ENCODE assay signal across 11 cellular contexts in the genomic region with DNA sequence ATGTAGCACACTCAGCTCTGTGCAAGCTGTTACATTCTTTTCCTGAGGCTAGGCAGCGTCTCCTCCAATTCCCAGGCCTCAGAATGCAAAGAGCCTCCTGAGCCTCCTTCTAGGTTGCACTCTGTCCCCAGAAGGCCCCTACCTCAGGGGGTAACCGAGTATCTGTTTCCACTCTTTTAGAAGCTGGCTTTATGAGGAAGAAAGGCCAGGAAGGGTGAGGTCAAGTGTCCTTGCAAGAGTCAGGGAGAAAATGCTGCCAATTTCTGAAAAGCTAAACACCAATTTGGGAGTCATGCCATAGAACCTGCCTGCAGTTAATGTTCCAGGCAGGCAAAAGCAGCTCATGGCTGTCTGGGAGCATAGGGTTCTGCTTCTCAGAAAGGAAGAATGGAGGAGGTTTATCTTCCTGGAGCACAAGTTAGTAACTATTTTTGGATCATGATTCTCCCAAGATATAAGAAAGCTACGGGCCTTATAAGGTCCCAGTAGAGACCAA.
DNase-seq lines count a peak whose midpoint lies in the region; ATAC-seq lines count a peak whose summit lies in the region.
"Had no signal": no experiment of that assay in that cellular context is flagged by ENCODE, and none has a peak within 500 bp of the region (broad histone marks: within the 10 kb centered on the region; RNA-seq: fewer than 3 reads in every experiment).

No MANE protein-coding gene starts in this region.

- H3K4me1 ChIP-seq in skeletal muscle tissue (ENCODE audit: control insufficient read depth in 3 of 3, insufficient read depth in 3 of 3, low read length in 3 of 3), result peaks cover 30 to 40% (median 32%) of the 10 kb centered on the region in 3 donors

- no peak overlapping the region for H3K4me3 ChIP-seq in skeletal muscle tissue (ENCODE audit: low read length in 3 of 3)

- H3K9me3 ChIP-seq in skeletal muscle tissue (ENCODE audit: control insufficient read depth in 3 of 3, low read length in 3 of 3), result no peaks in the 10 kb centered on the region

- H3K27ac ChIP-seq in caudate nucleus (ENCODE audit: low read depth, low read length) (peak overlapping the region; percentile 17), skeletal muscle tissue (ENCODE audit: low read depth, low read length) (peak overlapping the region; percentile 38)

- DNase-seq in NCI-H2227 treated with DMSO at 0.1 percent for 48 hours (lab: John Stamatoyannopoulos, UW) (peak; percentile 15), caudate nucleus (lab: John Stamatoyannopoulos, UW) (peak in 1 of 61 donors; percentile 42), left lobe of liver (ENCODE audit: low spot score) (no peak)
- DNase-seq in stimulated activated CD4-positive, alpha-beta T cell treated with anti-CD3 and anti-CD28 coated beads, Interleukin-2, amount 100 ng/mL, for 24 hours, result no peak
- DNase-seq: activated CD4-positive, alpha-beta T cell treated with anti-CD3 and anti-CD28 coated beads for 1 hour; activated T-cell treated with anti-CD3 and anti-CD28 coated beads, Interleukin-2, amount 50 U/mL, for 24 hours; stimulated activated naive B cell treated with anti-CD40 and anti-IgM and Interleukin-4, amounts not matched to agents 10 μg/mL and 1 μg/mL and 100 μg/mL, for 72 hours had no signal

- H3K36me3 ChIP-seq in skeletal muscle tissue (ENCODE audit: control insufficient read depth in 3 of 3, insufficient read depth in 3 of 3, low read length in 3 of 3), result no peaks in the 10 kb centered on the region

- peak overlapping the region in 2 of 3 donors; percentile 3 to 24 for H3K9ac ChIP-seq in skeletal muscle tissue (ENCODE audit: low read depth in 1 of 3, low read length in 3 of 3)

- ATAC-seq in left lobe of liver, result peak; percentile 62
- no peak for ATAC-seq in HG03442 (IDR thresholded peaks at IDR 0.05; ENCODE audit: unreplicated experiment)
- no peak for ATAC-seq in GM18909 (IDR thresholded peaks at IDR 0.05; ENCODE audit: poor library complexity, unreplicated experiment)
- ATAC-seq in HG02840 (IDR thresholded peaks at IDR 0.05; ENCODE audit: low FRiP score, unreplicated experiment), result no peak
- ATAC-seq: stimulated activated naive B cell treated with anti-CD40 and anti-IgM and Interleukin-4, amounts not matched to agents 10 μg/mL and 1 μg/mL and 100 μg/mL, for 72 hours had no signal

- H3K27me3 ChIP-seq in skeletal muscle tissue (ENCODE audit: control insufficient read depth in 3 of 3, insufficient read depth in 3 of 3, low read length in 3 of 3), result no peaks in the 10 kb centered on the region
